Comparison of ENCODE assay signal across 1 cellular context in the genomic region with DNA sequence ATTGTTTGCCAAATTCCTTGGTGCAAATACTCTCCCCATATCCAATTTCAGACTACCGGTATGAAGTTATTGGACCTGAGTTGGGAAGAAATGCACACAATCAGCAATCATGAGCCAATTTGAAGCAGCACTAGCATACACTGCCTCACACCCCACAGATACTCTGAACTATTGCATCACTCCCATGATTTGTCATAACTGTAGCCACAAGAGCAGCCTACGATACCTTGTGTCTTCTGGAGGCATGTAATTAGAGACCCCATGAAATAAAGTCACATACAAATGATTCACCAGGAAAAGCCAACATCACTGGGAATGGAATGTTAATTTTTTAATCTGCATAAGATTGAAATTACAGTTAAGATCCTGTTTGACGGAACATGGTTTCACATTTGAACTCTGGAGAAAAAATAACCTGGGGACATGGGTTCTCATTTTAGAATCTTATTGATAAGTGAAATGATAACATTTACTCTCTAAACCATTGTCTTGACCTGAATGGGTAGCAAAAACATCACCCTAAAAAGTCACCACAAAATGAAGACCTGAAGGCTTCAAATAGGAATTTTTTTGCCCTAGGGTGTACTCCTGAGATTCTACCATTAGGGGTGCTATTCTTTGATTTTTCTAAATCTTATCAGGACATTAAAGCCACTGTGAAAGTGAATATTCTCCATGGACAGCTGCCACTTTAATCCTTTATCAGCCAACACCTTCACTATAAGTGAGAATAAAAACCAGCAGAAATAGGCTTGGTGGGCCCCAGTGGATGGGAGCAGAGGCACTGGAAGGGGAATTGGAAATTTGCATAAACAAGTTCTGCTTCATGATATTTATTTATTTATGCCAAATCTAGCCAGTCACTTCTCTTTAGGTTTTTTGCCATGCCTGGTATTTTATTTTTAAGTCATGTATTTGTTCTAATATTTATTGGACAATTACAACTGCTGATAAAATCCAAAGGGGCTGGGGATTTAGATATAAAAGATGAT.
A peak's percentile ranks its signal among the peaks of the same experiment; 100 is the strongest.
TF ChIP-seq lines count a peak whose summit lies in the region.

No MANE protein-coding gene starts in this region.

TF ChIP-seq in GM12878, 131 proteins besides CTCF, POLR2A, EP300 and RAD21 (continued from another document and continues in another):
- no peak for TF ChIP-seq USF2 (IDR thresholded peaks at IDR 0.05; ENCODE audit: borderline replicate concordance, low read depth, low read length)
- TF ChIP-seq BHLHE40 (IDR thresholded peaks at IDR 0.05; ENCODE audit: borderline replicate concordance in 1 of 2, low read depth in 2 of 2, low read length in 1 of 2), result no peak; a peak in 1 of 4 replicates
- no peak for TF ChIP-seq ZBTB33 (IDR thresholded peaks at IDR 0.05)
- TF ChIP-seq MAX (IDR thresholded peaks at IDR 0.05; ENCODE audit: low read depth, low read length), result no peak
- TF ChIP-seq IKZF1 (conservative IDR thresholded peaks at IDR 0.05), result peak; percentile 78
- TF ChIP-seq KAT2A (conservative IDR thresholded peaks at IDR 0.05; ENCODE audit: control insufficient read depth, low read depth, low read length), result no peak
- peak; percentile 62 for TF ChIP-seq NR2F1 (conservative IDR thresholded peaks at IDR 0.05)
- TF ChIP-seq ZSCAN29 (IDR thresholded peaks at IDR 0.05), result no peak
- TF ChIP-seq SRF (IDR thresholded peaks at IDR 0.05; ENCODE audit: low read depth in 2 of 2, low read length in 2 of 2), result no peak; a peak in 1 of 4 replicates
- no peak; the same call in 2 of the 3 replicates for TF ChIP-seq POU2F2 (IDR thresholded peaks at IDR 0.05; ENCODE audit: borderline replicate concordance, low read depth, low read length)
- no peak for TF ChIP-seq ESRRA (IDR thresholded peaks at IDR 0.05; ENCODE audit: low read length)
- TF ChIP-seq SMAD1 (IDR thresholded peaks at IDR 0.05; ENCODE audit: low read depth, partially characterized antibody), result no peak
- no peak for TF ChIP-seq MYB (IDR thresholded peaks at IDR 0.05; ENCODE audit: borderline replicate concordance, low read depth, low read length)
- peak; percentile 73; the same call in 1 of the 2 replicates for TF ChIP-seq PAX5 (IDR thresholded peaks at IDR 0.05; ENCODE audit: borderline replicate concordance, low read depth, low read length)
- TF ChIP-seq CEBPB (IDR thresholded peaks at IDR 0.05; ENCODE audit: borderline replicate concordance in 1 of 2, low read depth in 2 of 2, low read length in 2 of 2), result peak; percentile 95 to 97; a peak in 3 of 4 replicates
- TF ChIP-seq, protein P1, sequence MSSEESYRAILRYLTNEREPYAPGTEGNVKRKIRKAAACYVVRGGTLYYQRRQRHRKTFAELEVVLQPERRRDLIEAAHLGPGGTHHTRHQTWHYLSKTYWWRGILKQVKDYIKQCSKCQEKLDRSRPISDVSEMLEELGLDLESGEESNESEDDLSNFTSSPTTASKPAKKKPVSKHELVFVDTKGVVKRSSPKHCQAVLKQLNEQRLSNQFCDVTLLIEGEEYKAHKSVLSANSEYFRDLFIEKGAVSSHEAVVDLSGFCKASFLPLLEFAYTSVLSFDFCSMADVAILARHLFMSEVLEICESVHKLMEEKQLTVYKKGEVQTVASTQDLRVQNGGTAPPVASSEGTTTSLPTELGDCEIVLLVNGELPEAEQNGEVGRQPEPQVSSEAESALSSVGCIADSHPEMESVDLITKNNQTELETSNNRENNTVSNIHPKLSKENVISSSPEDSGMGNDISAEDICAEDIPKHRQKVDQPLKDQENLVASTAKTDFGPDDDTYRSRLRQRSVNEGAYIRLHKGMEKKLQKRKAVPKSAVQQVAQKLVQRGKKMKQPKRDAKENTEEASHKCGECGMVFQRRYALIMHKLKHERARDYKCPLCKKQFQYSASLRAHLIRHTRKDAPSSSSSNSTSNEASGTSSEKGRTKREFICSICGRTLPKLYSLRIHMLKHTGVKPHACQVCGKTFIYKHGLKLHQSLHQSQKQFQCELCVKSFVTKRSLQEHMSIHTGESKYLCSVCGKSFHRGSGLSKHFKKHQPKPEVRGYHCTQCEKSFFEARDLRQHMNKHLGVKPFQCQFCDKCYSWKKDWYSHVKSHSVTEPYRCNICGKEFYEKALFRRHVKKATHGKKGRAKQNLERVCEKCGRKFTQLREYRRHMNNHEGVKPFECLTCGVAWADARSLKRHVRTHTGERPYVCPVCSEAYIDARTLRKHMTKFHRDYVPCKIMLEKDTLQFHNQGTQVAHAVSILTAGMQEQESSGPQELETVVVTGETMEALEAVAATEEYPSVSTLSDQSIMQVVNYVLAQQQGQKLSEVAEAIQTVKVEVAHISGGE (CRISPR knock-in tag; IDR thresholded peaks at IDR 0.05), result no peak
- no peak for TF ChIP-seq RAD51 (IDR thresholded peaks at IDR 0.05)
- TF ChIP-seq PAX8 (IDR thresholded peaks at IDR 0.05), result no peak
- TF ChIP-seq POLR2AphosphoS2 (IDR thresholded peaks at IDR 0.05; ENCODE audit: low read depth, low read length), result no peak
- peak; percentile 94 for TF ChIP-seq ATF2 (IDR thresholded peaks at IDR 0.05; ENCODE audit: low read length)
- TF ChIP-seq BRCA1 (IDR thresholded peaks at IDR 0.05; ENCODE audit: low read depth, low read length), result no peak
- TF ChIP-seq USF1 (IDR thresholded peaks at IDR 0.05; ENCODE audit: borderline replicate concordance, extremely low read length, insufficient read depth, low read depth, low read length), result no peak
- 0 out of 2 replicates have a peak, but pooled peaks have one; percentile 51 for TF ChIP-seq TCF3 (IDR thresholded peaks at IDR 0.05; ENCODE audit: borderline replicate concordance, insufficient read depth, low read depth, low read length)
- no peak for TF ChIP-seq SKIL (IDR thresholded peaks at IDR 0.05; ENCODE audit: low read depth, poor library complexity, severe bottlenecking)
- TF ChIP-seq, protein P2, sequence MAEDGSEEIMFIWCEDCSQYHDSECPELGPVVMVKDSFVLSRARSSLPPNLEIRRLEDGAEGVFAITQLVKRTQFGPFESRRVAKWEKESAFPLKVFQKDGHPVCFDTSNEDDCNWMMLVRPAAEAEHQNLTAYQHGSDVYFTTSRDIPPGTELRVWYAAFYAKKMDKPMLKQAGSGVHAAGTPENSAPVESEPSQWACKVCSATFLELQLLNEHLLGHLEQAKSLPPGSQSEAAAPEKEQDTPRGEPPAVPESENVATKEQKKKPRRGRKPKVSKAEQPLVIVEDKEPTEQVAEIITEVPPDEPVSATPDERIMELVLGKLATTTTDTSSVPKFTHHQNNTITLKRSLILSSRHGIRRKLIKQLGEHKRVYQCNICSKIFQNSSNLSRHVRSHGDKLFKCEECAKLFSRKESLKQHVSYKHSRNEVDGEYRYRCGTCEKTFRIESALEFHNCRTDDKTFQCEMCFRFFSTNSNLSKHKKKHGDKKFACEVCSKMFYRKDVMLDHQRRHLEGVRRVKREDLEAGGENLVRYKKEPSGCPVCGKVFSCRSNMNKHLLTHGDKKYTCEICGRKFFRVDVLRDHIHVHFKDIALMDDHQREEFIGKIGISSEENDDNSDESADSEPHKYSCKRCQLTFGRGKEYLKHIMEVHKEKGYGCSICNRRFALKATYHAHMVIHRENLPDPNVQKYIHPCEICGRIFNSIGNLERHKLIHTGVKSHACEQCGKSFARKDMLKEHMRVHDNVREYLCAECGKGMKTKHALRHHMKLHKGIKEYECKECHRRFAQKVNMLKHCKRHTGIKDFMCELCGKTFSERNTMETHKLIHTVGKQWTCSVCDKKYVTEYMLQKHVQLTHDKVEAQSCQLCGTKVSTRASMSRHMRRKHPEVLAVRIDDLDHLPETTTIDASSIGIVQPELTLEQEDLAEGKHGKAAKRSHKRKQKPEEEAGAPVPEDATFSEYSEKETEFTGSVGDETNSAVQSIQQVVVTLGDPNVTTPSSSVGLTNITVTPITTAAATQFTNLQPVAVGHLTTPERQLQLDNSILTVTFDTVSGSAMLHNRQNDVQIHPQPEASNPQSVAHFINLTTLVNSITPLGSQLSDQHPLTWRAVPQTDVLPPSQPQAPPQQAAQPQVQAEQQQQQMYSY (CRISPR knock-in tag; IDR thresholded peaks at IDR 0.05), result no peak
- TF ChIP-seq, protein P3, sequence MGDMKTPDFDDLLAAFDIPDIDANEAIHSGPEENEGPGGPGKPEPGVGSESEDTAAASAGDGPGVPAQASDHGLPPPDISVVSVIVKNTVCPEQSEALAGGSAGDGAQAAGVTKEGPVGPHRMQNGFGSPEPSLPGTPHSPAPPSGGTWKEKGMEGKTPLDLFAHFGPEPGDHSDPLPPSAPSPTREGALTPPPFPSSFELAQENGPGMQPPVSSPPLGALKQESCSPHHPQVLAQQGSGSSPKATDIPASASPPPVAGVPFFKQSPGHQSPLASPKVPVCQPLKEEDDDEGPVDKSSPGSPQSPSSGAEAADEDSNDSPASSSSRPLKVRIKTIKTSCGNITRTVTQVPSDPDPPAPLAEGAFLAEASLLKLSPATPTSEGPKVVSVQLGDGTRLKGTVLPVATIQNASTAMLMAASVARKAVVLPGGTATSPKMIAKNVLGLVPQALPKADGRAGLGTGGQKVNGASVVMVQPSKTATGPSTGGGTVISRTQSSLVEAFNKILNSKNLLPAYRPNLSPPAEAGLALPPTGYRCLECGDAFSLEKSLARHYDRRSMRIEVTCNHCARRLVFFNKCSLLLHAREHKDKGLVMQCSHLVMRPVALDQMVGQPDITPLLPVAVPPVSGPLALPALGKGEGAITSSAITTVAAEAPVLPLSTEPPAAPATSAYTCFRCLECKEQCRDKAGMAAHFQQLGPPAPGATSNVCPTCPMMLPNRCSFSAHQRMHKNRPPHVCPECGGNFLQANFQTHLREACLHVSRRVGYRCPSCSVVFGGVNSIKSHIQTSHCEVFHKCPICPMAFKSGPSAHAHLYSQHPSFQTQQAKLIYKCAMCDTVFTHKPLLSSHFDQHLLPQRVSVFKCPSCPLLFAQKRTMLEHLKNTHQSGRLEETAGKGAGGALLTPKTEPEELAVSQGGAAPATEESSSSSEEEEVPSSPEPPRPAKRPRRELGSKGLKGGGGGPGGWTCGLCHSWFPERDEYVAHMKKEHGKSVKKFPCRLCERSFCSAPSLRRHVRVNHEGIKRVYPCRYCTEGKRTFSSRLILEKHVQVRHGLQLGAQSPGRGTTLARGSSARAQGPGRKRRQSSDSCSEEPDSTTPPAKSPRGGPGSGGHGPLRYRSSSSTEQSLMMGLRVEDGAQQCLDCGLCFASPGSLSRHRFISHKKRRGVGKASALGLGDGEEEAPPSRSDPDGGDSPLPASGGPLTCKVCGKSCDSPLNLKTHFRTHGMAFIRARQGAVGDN (IDR thresholded peaks at IDR 0.05), result peak; percentile 63
- TF ChIP-seq BACH1 (IDR thresholded peaks at IDR 0.05; ENCODE audit: borderline replicate concordance), result peak; percentile 75; the same call in 1 of the 2 replicates
- TF ChIP-seq RCOR1 (conservative IDR thresholded peaks at IDR 0.05; ENCODE audit: low read depth, low read length), result no peak
- TF ChIP-seq WRNIP1 (IDR thresholded peaks at IDR 0.05; ENCODE audit: borderline replicate concordance, low read depth, low read length), result no peak
- TF ChIP-seq NBN (IDR thresholded peaks at IDR 0.05), result 0 out of 2 replicates have a peak, but pooled peaks have one; percentile 19
- no peak; the same call in 1 of the 2 replicates for TF ChIP-seq GATAD2B (conservative IDR thresholded peaks at IDR 0.05; ENCODE audit: low read depth)
